8 cellular contexts compared by ENCODE assay signal in the genomic region with DNA sequence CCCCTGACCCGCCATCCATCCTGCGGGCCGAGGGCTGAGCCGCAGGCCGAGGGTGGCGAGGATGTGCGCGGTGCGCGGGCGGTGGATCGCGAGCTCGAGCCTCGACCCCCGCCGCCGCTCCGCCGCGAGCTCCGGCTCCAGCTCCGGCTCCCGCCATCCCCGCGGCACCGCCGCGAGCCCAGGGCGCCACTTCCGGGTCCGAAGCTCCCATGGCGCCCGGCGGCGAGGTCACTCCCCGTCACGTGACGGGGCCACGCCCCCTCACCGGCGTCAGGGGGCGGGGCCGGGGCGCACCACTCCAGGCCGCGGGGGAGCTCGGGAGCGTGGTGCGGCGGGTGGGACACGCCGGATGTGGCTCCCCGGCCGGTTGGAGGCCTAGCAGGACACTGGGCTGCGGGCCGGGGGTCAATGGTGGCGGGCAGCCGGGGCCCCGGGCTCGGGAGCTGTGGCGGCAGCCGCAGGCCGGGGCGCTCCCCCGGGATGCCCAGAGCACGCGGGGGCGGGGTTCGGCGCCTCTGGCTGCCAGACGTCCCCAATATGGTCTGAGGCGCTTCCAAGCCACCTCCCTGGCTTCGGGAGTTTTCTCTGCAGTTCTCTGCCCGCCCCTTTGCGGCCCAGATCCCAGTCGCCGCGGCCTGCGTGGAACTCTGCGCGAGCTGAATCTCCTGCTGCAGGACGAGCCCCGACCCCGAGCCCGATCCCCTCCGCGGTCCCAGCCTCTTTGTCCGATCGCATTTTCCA. TPM values are rescaled to one million over a fixed set of nuclear protein-coding genes. Genes with fewer than 3 reads are reported as not detected.
DNase-seq lines count a peak whose midpoint lies in the region; ATAC-seq and TF ChIP-seq lines count a peak whose summit lies in the region.

A gene with protein sequence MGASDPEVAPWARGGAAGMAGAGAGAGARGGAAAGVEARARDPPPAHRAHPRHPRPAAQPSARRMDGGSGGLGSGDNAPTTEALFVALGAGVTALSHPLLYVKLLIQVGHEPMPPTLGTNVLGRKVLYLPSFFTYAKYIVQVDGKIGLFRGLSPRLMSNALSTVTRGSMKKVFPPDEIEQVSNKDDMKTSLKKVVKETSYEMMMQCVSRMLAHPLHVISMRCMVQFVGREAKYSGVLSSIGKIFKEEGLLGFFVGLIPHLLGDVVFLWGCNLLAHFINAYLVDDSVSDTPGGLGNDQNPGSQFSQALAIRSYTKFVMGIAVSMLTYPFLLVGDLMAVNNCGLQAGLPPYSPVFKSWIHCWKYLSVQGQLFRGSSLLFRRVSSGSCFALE (minus strand): TSS at position 234 of the 741 bp plus-strand sequence. CDS start 23 bp downstream, at position 211.

- H3K4me2 ChIP-seq in MM.1S (ENCODE audit: low read depth, low read length), result peak within 1 kb of the TSS; percentile 95

- H3K27me3 ChIP-seq in MM.1S (replicated peaks; ENCODE audit: insufficient read depth, low read length) (no peaks in the 10 kb centered on the region), gastroesophageal sphincter (no peaks in the 10 kb centered on the region)

- H3K9me3 ChIP-seq in MM.1S (replicated peaks; ENCODE audit: insufficient read depth, low read length) (no peaks in the 10 kb centered on the region), gastroesophageal sphincter (no peaks in the 10 kb centered on the region)

- intact Hi-C loops in activated naive CD4-positive, alpha-beta T cell treated with anti-CD3 and anti-CD28 coated beads for 36 hours (cut with micrococcal nuclease), result loop anchor here (1.0 to 2.0 kb wide), 3 partner anchors 32 to 101 kb away; partner anchors contain the start of gene C6orf89

- TF ChIP-seq CTCF in MM.1S (IDR thresholded peaks at IDR 0.05; ENCODE audit: low read length) (no peak), gastroesophageal sphincter (IDR thresholded peaks at IDR 0.05) (peak in 1 of 4 experiments; percentile 13)

- no peaks in the 10 kb centered on the region for H3K27me3 Mint-ChIP-seq in activated naive CD4-positive, alpha-beta T cell treated with anti-CD3 and anti-CD28 coated beads for 36 hours (ENCODE audit: low read depth)

- TF ChIP-seq EP300 in gastroesophageal sphincter (IDR thresholded peaks at IDR 0.05), result no peak

- peak within 1 kb of the TSS; percentile 75 for H2AFZ ChIP-seq in MM.1S (ENCODE audit: low read length)

- WGBS in gastroesophageal sphincter (ENCODE audit: low coverage in 1 of 2), 2 donors, result 0% methylated on average over 16 of the region's 90 CpGs; no CpG with 5 or more reads in 1 of the 2 donors

- peak within 1 kb of the TSS; percentile 97 for H3K4me3 Mint-ChIP-seq in activated naive CD4-positive, alpha-beta T cell treated with anti-CD3 and anti-CD28 coated beads for 36 hours

- 0 out of 2 replicates have a peak, but pooled peaks cover 4% of the 10 kb centered on the region for H3F3A ChIP-seq in MM.1S (ENCODE audit: insufficient read depth, low read length)

- peak within 1 kb of the TSS; percentile 99 for H3K9ac ChIP-seq in MM.1S (ENCODE audit: low read length)

- DNase-seq in GM04503 (ENCODE audit: low read depth), result peak; percentile 57
- peak; percentile 88 for DNase-seq in HCEC 1CT
- DNase-seq in MM.1S, result peak; percentile 87
- peak; percentile 87 for DNase-seq in SK-N-DZ (ENCODE audit: low spot score)
- DNase-seq in activated naive CD4-positive, alpha-beta T cell treated with anti-CD3 and anti-CD28 coated beads for 36 hours, result peak; percentile 85
- DNase-seq in nucleus accumbens (lab: John Stamatoyannopoulos, UW), result peak; percentile 47 to 98 (median 92)
- DNase-seq in superior temporal gyrus (ENCODE audit: extremely low spot score), result peak; percentile 94

- ATAC-seq in gastroesophageal sphincter, result peak; percentile 98

- CTCF ChIA-PET in activated naive CD4-positive, alpha-beta T cell treated with anti-CD3 and anti-CD28 coated beads for 36 hours (lab: Charles Lee), result interaction anchor here (1.0 to 2.5 kb wide), 3 partner anchors 32 to 101 kb away, joined by 3 to 13 read pairs (median 6); no protein-coding TSS in a partner anchor

- H3K36me3 ChIP-seq in MM.1S (replicated peaks; ENCODE audit: insufficient read depth, low read length) (no peaks in the 10 kb centered on the region), gastroesophageal sphincter (peaks cover 0 to 2% of the 10 kb centered on the region in 2 donors)

- H3K4me3 ChIP-seq in MM.1S (ENCODE audit: low read length) (peak within 1 kb of the TSS; percentile 100), gastroesophageal sphincter (peak within 1 kb of the TSS; percentile 69 to 99)

- H3K9me2 ChIP-seq in MM.1S (replicated peaks; ENCODE audit: insufficient read depth, low read length), result no peaks in the 10 kb centered on the region

- H3K27ac Mint-ChIP-seq in activated naive CD4-positive, alpha-beta T cell treated with anti-CD3 and anti-CD28 coated beads for 36 hours, result peak within 1 kb of the TSS; percentile 91

- H3K36me3 Mint-ChIP-seq in activated naive CD4-positive, alpha-beta T cell treated with anti-CD3 and anti-CD28 coated beads for 36 hours (ENCODE audit: low read depth), result peaks cover 4% of the 10 kb centered on the region

- peaks cover 19% of the 10 kb centered on the region for H3K4me1 Mint-ChIP-seq in activated naive CD4-positive, alpha-beta T cell treated with anti-CD3 and anti-CD28 coated beads for 36 hours (ENCODE audit: low read depth)

- H3K27ac ChIP-seq in MM.1S (ENCODE audit: low read length) (peak within 1 kb of the TSS; percentile 62), gastroesophageal sphincter (peak within 1 kb of the TSS; percentile 68 to 99 (median 98))

- H4K20me1 ChIP-seq in MM.1S (ENCODE audit: insufficient read depth, low read length), result no peaks in the 10 kb centered on the region

- H3K4me1 ChIP-seq in MM.1S (ENCODE audit: low read length) (peaks cover 10% of the 10 kb centered on the region), gastroesophageal sphincter (peaks cover 0 to 53% (median 21%) of the 10 kb centered on the region in 3 donors)

- TF ChIP-seq POLR2A in gastroesophageal sphincter (IDR thresholded peaks at IDR 0.05), result peak; percentile 96

- H3K9me3 Mint-ChIP-seq in activated naive CD4-positive, alpha-beta T cell treated with anti-CD3 and anti-CD28 coated beads for 36 hours, result no peaks in the 10 kb centered on the region

- H3K79me2 ChIP-seq in MM.1S (ENCODE audit: low read length), result peaks cover 48% of the 10 kb centered on the region

RNA-seq across cellular contexts. Expression of the gene that starts here (rescaled TPM):
- polyA plus RNA-seq in SK-N-DZ (2014; cell fraction: cytosol; rRNA removed), result 215 and 251 TPM in 2 replicates
- polyA plus RNA-seq in SK-N-DZ (2014; cell fraction: nucleus; rRNA removed), result 349 and 390 TPM in 2 replicates
- total RNA-seq in activated naive CD4-positive, alpha-beta T cell treated with anti-CD3 and anti-CD28 coated beads for 36 hours, result 100 to 1,000 TPM in 1 of 2 experiments, 10 to 100 TPM in 1; 97.4 to 101 TPM
- total RNA-seq in gastroesophageal sphincter, result 100 to 1,000 TPM; 185 to 242 (median 199) TPM

Comparison
In these comparisons a context has a peak if more than half of its experiments do, and no peak if none do; other contexts are left out.
1. Peak in every context shown above with its lines: DNase-seq, ATAC-seq, H3K4me3 ChIP-seq and H3K27ac ChIP-seq.